1 cellular context compared by ENCODE assay signal in the genomic region with DNA sequence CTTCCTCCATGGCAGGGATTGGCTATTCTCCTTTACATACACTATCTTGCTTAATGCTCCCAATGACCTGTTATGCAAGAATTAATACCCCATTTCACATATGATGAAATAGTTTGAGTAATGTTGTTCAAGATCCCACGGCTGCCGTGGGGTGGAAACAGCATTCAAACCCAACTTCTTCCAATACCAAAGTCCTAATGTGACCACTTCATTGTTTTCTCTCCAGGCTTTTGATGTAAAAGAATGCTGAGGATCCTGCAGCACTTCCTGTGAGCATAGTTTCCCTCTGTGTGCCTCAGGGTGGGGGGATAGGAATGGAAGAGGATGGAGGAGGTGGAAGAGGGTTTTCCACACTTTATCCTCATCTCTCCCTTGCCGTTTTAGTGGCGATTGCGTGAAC.
TF ChIP-seq lines count a peak whose summit lies in the region.

No MANE protein-coding gene starts in this region.

TF ChIP-seq in HepG2, 621 proteins besides CTCF, POLR2A, EP300 and RAD21 (continued from another document and continues in another):
- TF ChIP-seq, protein P1, sequence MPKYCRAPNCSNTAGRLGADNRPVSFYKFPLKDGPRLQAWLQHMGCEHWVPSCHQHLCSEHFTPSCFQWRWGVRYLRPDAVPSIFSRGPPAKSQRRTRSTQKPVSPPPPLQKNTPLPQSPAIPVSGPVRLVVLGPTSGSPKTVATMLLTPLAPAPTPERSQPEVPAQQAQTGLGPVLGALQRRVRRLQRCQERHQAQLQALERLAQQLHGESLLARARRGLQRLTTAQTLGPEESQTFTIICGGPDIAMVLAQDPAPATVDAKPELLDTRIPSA (CRISPR knock-in tag; IDR thresholded peaks at IDR 0.05; ENCODE audit: borderline replicate concordance): no peak
- no peak for TF ChIP-seq GABPA (IDR thresholded peaks at IDR 0.05; ENCODE audit: low read depth, low read length)
- peak; percentile 68 for TF ChIP-seq GABPA (CRISPR knock-in tag; IDR thresholded peaks at IDR 0.05; ENCODE audit: low read depth)
- TF ChIP-seq, protein P2, sequence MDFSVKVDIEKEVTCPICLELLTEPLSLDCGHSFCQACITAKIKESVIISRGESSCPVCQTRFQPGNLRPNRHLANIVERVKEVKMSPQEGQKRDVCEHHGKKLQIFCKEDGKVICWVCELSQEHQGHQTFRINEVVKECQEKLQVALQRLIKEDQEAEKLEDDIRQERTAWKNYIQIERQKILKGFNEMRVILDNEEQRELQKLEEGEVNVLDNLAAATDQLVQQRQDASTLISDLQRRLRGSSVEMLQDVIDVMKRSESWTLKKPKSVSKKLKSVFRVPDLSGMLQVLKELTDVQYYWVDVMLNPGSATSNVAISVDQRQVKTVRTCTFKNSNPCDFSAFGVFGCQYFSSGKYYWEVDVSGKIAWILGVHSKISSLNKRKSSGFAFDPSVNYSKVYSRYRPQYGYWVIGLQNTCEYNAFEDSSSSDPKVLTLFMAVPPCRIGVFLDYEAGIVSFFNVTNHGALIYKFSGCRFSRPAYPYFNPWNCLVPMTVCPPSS (IDR thresholded peaks at IDR 0.05): no peak
- peak; percentile 41; the same call in 1 of the 2 replicates for TF ChIP-seq FOXO1 (CRISPR knock-in tag; IDR thresholded peaks at IDR 0.05)
- no peak for TF ChIP-seq ZNF383 (CRISPR knock-in tag; IDR thresholded peaks at IDR 0.05; ENCODE audit: borderline replicate concordance)
- TF ChIP-seq, protein P3, sequence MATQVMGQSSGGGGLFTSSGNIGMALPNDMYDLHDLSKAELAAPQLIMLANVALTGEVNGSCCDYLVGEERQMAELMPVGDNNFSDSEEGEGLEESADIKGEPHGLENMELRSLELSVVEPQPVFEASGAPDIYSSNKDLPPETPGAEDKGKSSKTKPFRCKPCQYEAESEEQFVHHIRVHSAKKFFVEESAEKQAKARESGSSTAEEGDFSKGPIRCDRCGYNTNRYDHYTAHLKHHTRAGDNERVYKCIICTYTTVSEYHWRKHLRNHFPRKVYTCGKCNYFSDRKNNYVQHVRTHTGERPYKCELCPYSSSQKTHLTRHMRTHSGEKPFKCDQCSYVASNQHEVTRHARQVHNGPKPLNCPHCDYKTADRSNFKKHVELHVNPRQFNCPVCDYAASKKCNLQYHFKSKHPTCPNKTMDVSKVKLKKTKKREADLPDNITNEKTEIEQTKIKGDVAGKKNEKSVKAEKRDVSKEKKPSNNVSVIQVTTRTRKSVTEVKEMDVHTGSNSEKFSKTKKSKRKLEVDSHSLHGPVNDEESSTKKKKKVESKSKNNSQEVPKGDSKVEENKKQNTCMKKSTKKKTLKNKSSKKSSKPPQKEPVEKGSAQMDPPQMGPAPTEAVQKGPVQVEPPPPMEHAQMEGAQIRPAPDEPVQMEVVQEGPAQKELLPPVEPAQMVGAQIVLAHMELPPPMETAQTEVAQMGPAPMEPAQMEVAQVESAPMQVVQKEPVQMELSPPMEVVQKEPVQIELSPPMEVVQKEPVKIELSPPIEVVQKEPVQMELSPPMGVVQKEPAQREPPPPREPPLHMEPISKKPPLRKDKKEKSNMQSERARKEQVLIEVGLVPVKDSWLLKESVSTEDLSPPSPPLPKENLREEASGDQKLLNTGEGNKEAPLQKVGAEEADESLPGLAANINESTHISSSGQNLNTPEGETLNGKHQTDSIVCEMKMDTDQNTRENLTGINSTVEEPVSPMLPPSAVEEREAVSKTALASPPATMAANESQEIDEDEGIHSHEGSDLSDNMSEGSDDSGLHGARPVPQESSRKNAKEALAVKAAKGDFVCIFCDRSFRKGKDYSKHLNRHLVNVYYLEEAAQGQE (IDR thresholded peaks at IDR 0.05; ENCODE audit: borderline replicate concordance in 1 of 2, low read depth in 1 of 2, low read length in 2 of 2): no peak
- TF ChIP-seq ZNF264 (CRISPR knock-in tag; IDR thresholded peaks at IDR 0.05): no peak
- TF ChIP-seq GLI4 (CRISPR knock-in tag; IDR thresholded peaks at IDR 0.05; ENCODE audit: borderline replicate concordance): no peak
- TF ChIP-seq, protein P4, sequence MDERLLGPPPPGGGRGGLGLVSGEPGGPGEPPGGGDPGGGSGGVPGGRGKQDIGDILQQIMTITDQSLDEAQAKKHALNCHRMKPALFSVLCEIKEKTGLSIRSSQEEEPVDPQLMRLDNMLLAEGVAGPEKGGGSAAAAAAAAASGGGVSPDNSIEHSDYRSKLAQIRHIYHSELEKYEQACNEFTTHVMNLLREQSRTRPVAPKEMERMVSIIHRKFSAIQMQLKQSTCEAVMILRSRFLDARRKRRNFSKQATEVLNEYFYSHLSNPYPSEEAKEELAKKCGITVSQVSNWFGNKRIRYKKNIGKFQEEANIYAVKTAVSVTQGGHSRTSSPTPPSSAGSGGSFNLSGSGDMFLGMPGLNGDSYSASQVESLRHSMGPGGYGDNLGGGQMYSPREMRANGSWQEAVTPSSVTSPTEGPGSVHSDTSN (CRISPR knock-in tag; IDR thresholded peaks at IDR 0.05): no peak
- no peak for TF ChIP-seq KLF11 (CRISPR knock-in tag; IDR thresholded peaks at IDR 0.05)
- no peak for TF ChIP-seq ZFP62 (CRISPR knock-in tag; IDR thresholded peaks at IDR 0.05)
- TF ChIP-seq, protein P5, sequence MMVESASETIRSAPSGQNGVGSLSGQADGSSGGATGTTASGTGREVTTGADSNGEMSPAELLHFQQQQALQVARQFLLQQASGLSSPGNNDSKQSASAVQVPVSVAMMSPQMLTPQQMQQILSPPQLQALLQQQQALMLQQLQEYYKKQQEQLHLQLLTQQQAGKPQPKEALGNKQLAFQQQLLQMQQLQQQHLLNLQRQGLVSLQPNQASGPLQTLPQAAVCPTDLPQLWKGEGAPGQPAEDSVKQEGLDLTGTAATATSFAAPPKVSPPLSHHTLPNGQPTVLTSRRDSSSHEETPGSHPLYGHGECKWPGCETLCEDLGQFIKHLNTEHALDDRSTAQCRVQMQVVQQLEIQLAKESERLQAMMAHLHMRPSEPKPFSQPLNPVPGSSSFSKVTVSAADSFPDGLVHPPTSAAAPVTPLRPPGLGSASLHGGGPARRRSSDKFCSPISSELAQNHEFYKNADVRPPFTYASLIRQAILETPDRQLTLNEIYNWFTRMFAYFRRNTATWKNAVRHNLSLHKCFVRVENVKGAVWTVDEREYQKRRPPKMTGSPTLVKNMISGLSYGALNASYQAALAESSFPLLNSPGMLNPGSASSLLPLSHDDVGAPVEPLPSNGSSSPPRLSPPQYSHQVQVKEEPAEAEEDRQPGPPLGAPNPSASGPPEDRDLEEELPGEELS (CRISPR knock-in tag; IDR thresholded peaks at IDR 0.05): peak; percentile 35; the same call in 1 of the 2 replicates
- TF ChIP-seq RAD51 (IDR thresholded peaks at IDR 0.05; ENCODE audit: borderline replicate concordance): no peak
- TF ChIP-seq FOSL2 (CRISPR knock-in tag; IDR thresholded peaks at IDR 0.05): peak; percentile 68
- TF ChIP-seq NCOR1 (IDR thresholded peaks at IDR 0.05; ENCODE audit: borderline replicate concordance, low read length): peak; percentile 86; the same call in 1 of the 2 replicates
- TF ChIP-seq, protein P6, sequence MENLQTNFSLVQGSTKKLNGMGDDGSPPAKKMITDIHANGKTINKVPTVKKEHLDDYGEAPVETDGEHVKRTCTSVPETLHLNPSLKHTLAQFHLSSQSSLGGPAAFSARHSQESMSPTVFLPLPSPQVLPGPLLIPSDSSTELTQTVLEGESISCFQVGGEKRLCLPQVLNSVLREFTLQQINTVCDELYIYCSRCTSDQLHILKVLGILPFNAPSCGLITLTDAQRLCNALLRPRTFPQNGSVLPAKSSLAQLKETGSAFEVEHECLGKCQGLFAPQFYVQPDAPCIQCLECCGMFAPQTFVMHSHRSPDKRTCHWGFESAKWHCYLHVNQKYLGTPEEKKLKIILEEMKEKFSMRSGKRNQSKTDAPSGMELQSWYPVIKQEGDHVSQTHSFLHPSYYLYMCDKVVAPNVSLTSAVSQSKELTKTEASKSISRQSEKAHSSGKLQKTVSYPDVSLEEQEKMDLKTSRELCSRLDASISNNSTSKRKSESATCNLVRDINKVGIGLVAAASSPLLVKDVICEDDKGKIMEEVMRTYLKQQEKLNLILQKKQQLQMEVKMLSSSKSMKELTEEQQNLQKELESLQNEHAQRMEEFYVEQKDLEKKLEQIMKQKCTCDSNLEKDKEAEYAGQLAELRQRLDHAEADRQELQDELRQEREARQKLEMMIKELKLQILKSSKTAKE (CRISPR knock-in tag; IDR thresholded peaks at IDR 0.05; ENCODE audit: borderline replicate concordance): no peak
- TF ChIP-seq, protein P7, sequence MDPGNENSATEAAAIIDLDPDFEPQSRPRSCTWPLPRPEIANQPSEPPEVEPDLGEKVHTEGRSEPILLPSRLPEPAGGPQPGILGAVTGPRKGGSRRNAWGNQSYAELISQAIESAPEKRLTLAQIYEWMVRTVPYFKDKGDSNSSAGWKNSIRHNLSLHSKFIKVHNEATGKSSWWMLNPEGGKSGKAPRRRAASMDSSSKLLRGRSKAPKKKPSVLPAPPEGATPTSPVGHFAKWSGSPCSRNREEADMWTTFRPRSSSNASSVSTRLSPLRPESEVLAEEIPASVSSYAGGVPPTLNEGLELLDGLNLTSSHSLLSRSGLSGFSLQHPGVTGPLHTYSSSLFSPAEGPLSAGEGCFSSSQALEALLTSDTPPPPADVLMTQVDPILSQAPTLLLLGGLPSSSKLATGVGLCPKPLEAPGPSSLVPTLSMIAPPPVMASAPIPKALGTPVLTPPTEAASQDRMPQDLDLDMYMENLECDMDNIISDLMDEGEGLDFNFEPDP (CRISPR knock-in tag; conservative IDR thresholded peaks at IDR 0.05): no peak
- no peak for TF ChIP-seq ZNF260 (CRISPR knock-in tag; IDR thresholded peaks at IDR 0.05; ENCODE audit: borderline replicate concordance, low read depth)
- TF ChIP-seq ZNF761 (CRISPR knock-in tag; conservative IDR thresholded peaks at IDR 0.05): no peak
- TF ChIP-seq, protein P8, sequence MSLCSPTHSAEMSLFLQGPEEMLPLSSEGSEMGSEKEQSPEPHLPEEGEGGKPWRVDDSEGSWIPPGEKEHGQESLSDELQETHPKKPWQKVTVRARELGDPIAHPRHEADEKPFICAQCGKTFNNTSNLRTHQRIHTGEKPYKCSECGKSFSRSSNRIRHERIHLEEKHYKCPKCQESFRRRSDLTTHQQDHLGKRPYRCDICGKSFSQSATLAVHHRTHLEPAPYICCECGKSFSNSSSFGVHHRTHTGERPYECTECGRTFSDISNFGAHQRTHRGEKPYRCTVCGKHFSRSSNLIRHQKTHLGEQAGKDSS (CRISPR knock-in tag; IDR thresholded peaks at IDR 0.05; ENCODE audit: borderline replicate concordance, low read depth): no peak
- TF ChIP-seq ZNF337 (CRISPR knock-in tag; IDR thresholded peaks at IDR 0.05; ENCODE audit: borderline replicate concordance, low read depth): no peak
- no peak for TF ChIP-seq HNRNPL (IDR thresholded peaks at IDR 0.05; ENCODE audit: low read depth, low read length)
- no peak for TF ChIP-seq ZNF138 (CRISPR knock-in tag; IDR thresholded peaks at IDR 0.05; ENCODE audit: low read depth)
- peak; percentile 69; the same call in 1 of the 2 replicates for TF ChIP-seq ZNF614 (CRISPR knock-in tag; IDR thresholded peaks at IDR 0.05; ENCODE audit: borderline replicate concordance)
- peak; percentile 37; the same call in 1 of the 2 replicates for TF ChIP-seq MIER3 (CRISPR knock-in tag; IDR thresholded peaks at IDR 0.05; ENCODE audit: borderline replicate concordance)
- TF ChIP-seq PRMT3 (CRISPR knock-in tag; IDR thresholded peaks at IDR 0.05; ENCODE audit: borderline replicate concordance, low read depth): no peak
- TF ChIP-seq, protein P9, sequence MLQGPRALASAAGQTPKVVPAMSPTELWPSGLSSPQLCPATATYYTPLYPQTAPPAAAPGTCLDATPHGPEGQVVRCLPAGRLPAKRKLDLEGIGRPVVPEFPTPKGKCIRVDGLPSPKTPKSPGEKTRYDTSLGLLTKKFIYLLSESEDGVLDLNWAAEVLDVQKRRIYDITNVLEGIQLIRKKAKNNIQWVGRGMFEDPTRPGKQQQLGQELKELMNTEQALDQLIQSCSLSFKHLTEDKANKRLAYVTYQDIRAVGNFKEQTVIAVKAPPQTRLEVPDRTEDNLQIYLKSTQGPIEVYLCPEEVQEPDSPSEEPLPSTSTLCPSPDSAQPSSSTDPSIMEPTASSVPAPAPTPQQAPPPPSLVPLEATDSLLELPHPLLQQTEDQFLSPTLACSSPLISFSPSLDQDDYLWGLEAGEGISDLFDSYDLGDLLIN (CRISPR knock-in tag; IDR thresholded peaks at IDR 0.05; ENCODE audit: borderline replicate concordance): no peak
- peak; percentile 91 for TF ChIP-seq SOX5 (CRISPR knock-in tag; IDR thresholded peaks at IDR 0.05; ENCODE audit: borderline replicate concordance)
- no peak for TF ChIP-seq GFI1 (CRISPR knock-in tag; IDR thresholded peaks at IDR 0.05; ENCODE audit: borderline replicate concordance)
- TF ChIP-seq ZNF616 (CRISPR knock-in tag; IDR thresholded peaks at IDR 0.05; ENCODE audit: low read depth): no peak
- TF ChIP-seq TARDBP (CRISPR knock-in tag; IDR thresholded peaks at IDR 0.05): no peak
- no peak for TF ChIP-seq NR2F2 (IDR thresholded peaks at IDR 0.05; ENCODE audit: borderline replicate concordance, low read depth)
- TF ChIP-seq, protein P10, sequence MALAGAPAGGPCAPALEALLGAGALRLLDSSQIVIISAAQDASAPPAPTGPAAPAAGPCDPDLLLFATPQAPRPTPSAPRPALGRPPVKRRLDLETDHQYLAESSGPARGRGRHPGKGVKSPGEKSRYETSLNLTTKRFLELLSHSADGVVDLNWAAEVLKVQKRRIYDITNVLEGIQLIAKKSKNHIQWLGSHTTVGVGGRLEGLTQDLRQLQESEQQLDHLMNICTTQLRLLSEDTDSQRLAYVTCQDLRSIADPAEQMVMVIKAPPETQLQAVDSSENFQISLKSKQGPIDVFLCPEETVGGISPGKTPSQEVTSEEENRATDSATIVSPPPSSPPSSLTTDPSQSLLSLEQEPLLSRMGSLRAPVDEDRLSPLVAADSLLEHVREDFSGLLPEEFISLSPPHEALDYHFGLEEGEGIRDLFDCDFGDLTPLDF (CRISPR knock-in tag; IDR thresholded peaks at IDR 0.05): no peak
- TF ChIP-seq, protein P11, sequence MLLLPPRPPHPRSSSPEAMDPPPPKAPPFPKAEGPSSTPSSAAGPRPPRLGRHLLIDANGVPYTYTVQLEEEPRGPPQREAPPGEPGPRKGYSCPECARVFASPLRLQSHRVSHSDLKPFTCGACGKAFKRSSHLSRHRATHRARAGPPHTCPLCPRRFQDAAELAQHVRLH (CRISPR knock-in tag; IDR thresholded peaks at IDR 0.05; ENCODE audit: borderline replicate concordance, low read depth): no peak
- TF ChIP-seq, protein P12, sequence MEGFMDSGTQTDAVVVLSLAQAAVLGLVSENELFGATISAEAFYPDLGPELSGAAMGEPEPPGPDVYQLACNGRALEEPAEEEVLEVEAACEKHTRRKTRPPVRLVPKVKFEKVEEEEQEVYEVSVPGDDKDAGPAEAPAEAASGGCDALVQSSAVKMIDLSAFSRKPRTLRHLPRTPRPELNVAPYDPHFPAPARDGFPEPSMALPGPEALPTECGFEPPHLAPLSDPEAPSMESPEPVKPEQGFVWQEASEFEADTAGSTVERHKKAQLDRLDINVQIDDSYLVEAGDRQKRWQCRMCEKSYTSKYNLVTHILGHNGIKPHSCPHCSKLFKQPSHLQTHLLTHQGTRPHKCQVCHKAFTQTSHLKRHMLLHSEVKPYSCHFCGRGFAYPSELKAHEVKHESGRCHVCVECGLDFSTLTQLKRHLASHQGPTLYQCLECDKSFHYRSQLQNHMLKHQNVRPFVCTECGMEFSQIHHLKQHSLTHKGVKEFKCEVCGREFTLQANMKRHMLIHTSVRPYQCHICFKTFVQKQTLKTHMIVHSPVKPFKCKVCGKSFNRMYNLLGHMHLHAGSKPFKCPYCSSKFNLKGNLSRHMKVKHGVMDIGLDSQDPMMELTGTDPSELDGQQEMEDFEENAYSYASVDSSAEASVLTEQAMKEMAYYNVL (CRISPR knock-in tag; IDR thresholded peaks at IDR 0.05; ENCODE audit: borderline replicate concordance): no peak
- TF ChIP-seq MATR3 (CRISPR knock-in tag; IDR thresholded peaks at IDR 0.05): no peak
- TF ChIP-seq EHMT2 (IDR thresholded peaks at IDR 0.05; ENCODE audit: borderline replicate concordance, low read depth, low read length): peak; percentile 66; the same call in 1 of the 2 replicates
- TF ChIP-seq, protein P13, sequence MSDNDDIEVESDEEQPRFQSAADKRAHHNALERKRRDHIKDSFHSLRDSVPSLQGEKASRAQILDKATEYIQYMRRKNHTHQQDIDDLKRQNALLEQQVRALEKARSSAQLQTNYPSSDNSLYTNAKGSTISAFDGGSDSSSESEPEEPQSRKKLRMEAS (IDR thresholded peaks at IDR 0.05): no peak; the same call in 1 of the 2 replicates
